15 cellular contexts compared by ENCODE assay signal in genomic region chr7:1078519-1078918, GRCh38. TPM values are rescaled to one million over a fixed set of nuclear protein-coding genes. Genes with fewer than 3 reads are reported as not detected.
DNase-seq lines count a peak whose midpoint lies in the region; ATAC-seq and TF ChIP-seq lines count a peak whose summit lies in the region.
"Had no signal": no experiment of that assay in that cellular context is flagged by ENCODE, and none has a peak within 500 bp of the region (broad histone marks: within the 10 kb centered on the region; RNA-seq: fewer than 3 reads in every experiment).

No MANE protein-coding gene starts in this region.

- H3K79me2 ChIP-seq in PC-3 (ENCODE audit: low read length): no peaks in the 10 kb centered on the region

- H3K36me3 ChIP-seq in BLaER1 treated with 17β-estradiol and CSF1 and Interleukin-3, amounts not matched to agents 10 nM and 100 nM: no peaks in the 10 kb centered on the region
- H3K36me3 ChIP-seq in esophagus squamous epithelium: no peaks in the 10 kb centered on the region
- no peaks in the 10 kb centered on the region for H3K36me3 ChIP-seq in testis (ENCODE audit: low read depth, missing control alignments)
- no peaks in the 10 kb centered on the region for H3K36me3 ChIP-seq in PC-3 (ENCODE audit: low read depth, low read length)

- peaks cover 80% of the 10 kb centered on the region for H3K4me1 Mint-ChIP-seq in nephron progenitor cell
- no peaks in the 10 kb centered on the region for H3K4me1 Mint-ChIP-seq in activated CD4-positive, alpha-beta T cell treated with anti-CD3 and anti-CD28 coated beads for 36 hours
- peaks cover 0 to 2% (median under 1%) of the 10 kb centered on the region in 4 donors for H3K4me1 Mint-ChIP-seq in naive thymus-derived CD8-positive, alpha-beta T cell

- no peaks in the 10 kb centered on the region for H3K36me3 Mint-ChIP-seq in nephron progenitor cell (ENCODE audit: low read depth)
- H3K36me3 Mint-ChIP-seq in activated CD4-positive, alpha-beta T cell treated with anti-CD3 and anti-CD28 coated beads for 36 hours (ENCODE audit: low read depth): no peaks in the 10 kb centered on the region
- H3K36me3 Mint-ChIP-seq in naive thymus-derived CD8-positive, alpha-beta T cell: peaks cover 0 to 2% (median 0%) of the 10 kb centered on the region in 3 donors
- H3K36me3 Mint-ChIP-seq: CD4-positive, alpha-beta memory T cell had no signal

- peaks cover 21 to 88% (median 77%) of the 10 kb centered on the region in 10 experiments for H3K4me1 ChIP-seq in BLaER1 treated with 17β-estradiol and CSF1 and Interleukin-3, amounts not matched to agents 10 nM and 100 nM
- peaks cover 10 to 54% (median 12%) of the 10 kb centered on the region in 3 donors for H3K4me1 ChIP-seq in esophagus squamous epithelium
- peaks cover 22% of the 10 kb centered on the region for H3K4me1 ChIP-seq in testis
- no peaks in the 10 kb centered on the region; the same call in 1 of the 2 replicates for H3K4me1 ChIP-seq in PC-3 (ENCODE audit: insufficient read depth, low read length)

- H3K4me2 ChIP-seq in BLaER1 treated with 17β-estradiol and CSF1 and Interleukin-3, amounts not matched to agents 10 nM and 100 nM: peak overlapping the region; percentile 57 to 89 (median 82); a peak in 19 of 22 replicates
- no peak overlapping the region for H3K4me2 ChIP-seq in PC-3 (ENCODE audit: low read length)

- intact Hi-C loops in esophagus squamous epithelium (cut with DNase I) (no loop called here), testis (cut with DNase I; ENCODE audit: low total_unique reads) (no loop called here), PC-3 (cut with micrococcal nuclease) (no loop called here)
- intact Hi-C loops in activated CD4-positive, alpha-beta T cell treated with anti-CD3 and anti-CD28 coated beads for 36 hours (cut with DNase I, micrococcal nuclease): no loop called here

- H3K9ac ChIP-seq in BLaER1 treated with 17β-estradiol and CSF1 and Interleukin-3, amounts not matched to agents 10 nM and 100 nM: peak overlapping the region in 4 of 11 experiments; percentile 30 to 57 (median 44); a peak in 7 of 22 replicates
- H3K9ac ChIP-seq in PC-3 (ENCODE audit: low read length): no peak overlapping the region
- H3K9ac ChIP-seq: GM23248 had no signal

- BruUV-seq in PC-3 (replicated peaks; lab: Mats Ljungman, UMichigan): no TSS peak

- H2AFZ ChIP-seq in PC-3 (ENCODE audit: low read length): no peak overlapping the region
- H2AFZ ChIP-seq: GM23248 had no signal

- no peaks in the 10 kb centered on the region for H3F3A ChIP-seq in PC-3 (ENCODE audit: low read length, unreplicated experiment)

- H3K9me2 ChIP-seq in PC-3 (replicated peaks; ENCODE audit: low read length): no peaks in the 10 kb centered on the region

- peak overlapping the region; percentile 56 for H3K4me3 Mint-ChIP-seq in nephron progenitor cell
- no peak overlapping the region for H3K4me3 Mint-ChIP-seq in activated CD4-positive, alpha-beta T cell treated with anti-CD3 and anti-CD28 coated beads for 36 hours
- no peak overlapping the region for H3K4me3 Mint-ChIP-seq in naive thymus-derived CD8-positive, alpha-beta T cell
- H3K4me3 Mint-ChIP-seq: CD4-positive, alpha-beta memory T cell had no signal

- H3K27ac ChIP-seq in BLaER1 treated with 17β-estradiol and CSF1 and Interleukin-3, amounts not matched to agents 10 nM and 100 nM: peak overlapping the region in 2 of 11 experiments; percentile 17 to 46; a peak in 1 of 22 replicates
- H3K27ac ChIP-seq in esophagus squamous epithelium (peak overlapping the region in 3 of 4 donors; percentile 23 to 66 (median 30)), testis (peak overlapping the region; percentile 9 to 31), PC-3 (ENCODE audit: low read length) (no peak overlapping the region)
- H3K27ac ChIP-seq: C4-2B, GM23248 had no signal

- H3K9me3 ChIP-seq in BLaER1 treated with 17β-estradiol and CSF1 and Interleukin-3, amounts not matched to agents 10 nM and 100 nM (replicated peaks in 1 of 11): no peaks in the 10 kb centered on the region
- H3K9me3 ChIP-seq in esophagus squamous epithelium (no peaks in the 10 kb centered on the region), testis (no peaks in the 10 kb centered on the region), PC-3 (ENCODE audit: low read length) (no peaks in the 10 kb centered on the region)

- TF ChIP-seq CTCF in esophagus squamous epithelium (IDR thresholded peaks at IDR 0.05) (no peak), nephron progenitor cell (IDR thresholded peaks at IDR 0.05) (no peak), testis (IDR thresholded peaks at IDR 0.05) (no peak), PC-3 (conservative IDR thresholded peaks at IDR 0.05; ENCODE audit: low read depth, low read length) (no peak)

- H3K4me3 ChIP-seq in BLaER1 treated with 17β-estradiol and CSF1 and Interleukin-3, amounts not matched to agents 10 nM and 100 nM: no peak overlapping the region
- H3K4me3 ChIP-seq in esophagus squamous epithelium (no peak overlapping the region), testis (no peak overlapping the region), PC-3 (ENCODE audit: low read length) (no peak overlapping the region)
- H3K4me3 ChIP-seq: GM12878, GM23248 had no signal

- POLR2A ChIA-PET in activated CD4-positive, alpha-beta T cell treated with anti-CD3 and anti-CD28 coated beads for 36 hours (lab: Charles Lee): no interaction called here
- POLR2A ChIA-PET in naive thymus-derived CD8-positive, alpha-beta T cell (lab: Charles Lee): no interaction called here
- POLR2A ChIA-PET in PC-3 (lab: Charles Lee; ENCODE audit: unreplicated experiment): no interaction called here

- peaks cover 0 to 88% (median 24%) of the 10 kb centered on the region in 11 experiments; a peak in 16 of 22 replicates for H4K20me1 ChIP-seq in BLaER1 treated with 17β-estradiol and CSF1 and Interleukin-3, amounts not matched to agents 10 nM and 100 nM
- no peaks in the 10 kb centered on the region for H4K20me1 ChIP-seq in PC-3 (ENCODE audit: low read length)

- H3K27me3 ChIP-seq in BLaER1 treated with 17β-estradiol and CSF1 and Interleukin-3, amounts not matched to agents 10 nM and 100 nM: no peaks in the 10 kb centered on the region
- H3K27me3 ChIP-seq in esophagus squamous epithelium (no peaks in the 10 kb centered on the region), testis (no peaks in the 10 kb centered on the region), PC-3 (ENCODE audit: low read length) (no peaks in the 10 kb centered on the region)

- WGBS in esophagus squamous epithelium, 2 donors: 92% methylated on average over 2 of the region's 11 CpGs; no CpG with 5 or more reads in 1 of the 2 donors
- 98 to 100% methylated on average over 1 to 10 of the region's 11 CpGs for WGBS in testis, 2 donors

- no peaks in the 10 kb centered on the region for H3K9me3 Mint-ChIP-seq in nephron progenitor cell
- H3K9me3 Mint-ChIP-seq in activated CD4-positive, alpha-beta T cell treated with anti-CD3 and anti-CD28 coated beads for 36 hours (ENCODE audit: low read depth): no peaks in the 10 kb centered on the region
- no peaks in the 10 kb centered on the region for H3K9me3 Mint-ChIP-seq in naive thymus-derived CD8-positive, alpha-beta T cell
- H3K9me3 Mint-ChIP-seq: CD4-positive, alpha-beta memory T cell had no signal

- CTCF ChIA-PET in activated CD4-positive, alpha-beta T cell treated with anti-CD3 and anti-CD28 coated beads for 36 hours (lab: Charles Lee): interaction anchor here (2.0 kb wide), 1 partner anchor 13 kb away, joined by 6 read pairs; no protein-coding TSS in a partner anchor
- CTCF ChIA-PET in PC-3 (lab: Charles Lee): no interaction called here

- no peak for TF ChIP-seq POLR2A in esophagus squamous epithelium (IDR thresholded peaks at IDR 0.05)
- TF ChIP-seq POLR2A in testis (IDR thresholded peaks at IDR 0.05): no peak

- DNase-seq in esophagus squamous epithelium (lab: John Stamatoyannopoulos, UW) (no peak), nephron progenitor cell (no peak), testis (no peak), PC-3 (no peak)
- DNase-seq in activated CD4-positive, alpha-beta T cell treated with anti-CD3 and anti-CD28 coated beads for 36 hours: no peak
- no peak for DNase-seq in naive thymus-derived CD8-positive, alpha-beta T cell
- DNase-seq: ACHN; CD4-positive, alpha-beta memory T cell; DMS79; GM23248; H7 had no signal

- peak overlapping the region; percentile 61 for H3K27ac Mint-ChIP-seq in nephron progenitor cell
- no peak overlapping the region for H3K27ac Mint-ChIP-seq in activated CD4-positive, alpha-beta T cell treated with anti-CD3 and anti-CD28 coated beads for 36 hours
- H3K27ac Mint-ChIP-seq in naive thymus-derived CD8-positive, alpha-beta T cell: no peak overlapping the region
- H3K27ac Mint-ChIP-seq: CD4-positive, alpha-beta memory T cell had no signal

- no peak for ATAC-seq in activated CD4-positive, alpha-beta T cell treated with anti-CD3 and anti-CD28 coated beads for 36 hours
- ATAC-seq in naive thymus-derived CD8-positive, alpha-beta T cell: no peak
- ATAC-seq in PC-3 (no peak), HG02884 (IDR thresholded peaks at IDR 0.05; ENCODE audit: unreplicated experiment) (no peak)
- ATAC-seq: GM12878 had no signal

- H3K27me3 Mint-ChIP-seq in nephron progenitor cell (ENCODE audit: low read depth, poor library complexity): no peaks in the 10 kb centered on the region
- no peaks in the 10 kb centered on the region for H3K27me3 Mint-ChIP-seq in activated CD4-positive, alpha-beta T cell treated with anti-CD3 and anti-CD28 coated beads for 36 hours
- H3K27me3 Mint-ChIP-seq in naive thymus-derived CD8-positive, alpha-beta T cell: no peaks in the 10 kb centered on the region
- H3K27me3 Mint-ChIP-seq: CD4-positive, alpha-beta memory T cell had no signal

RNA-seq across cellular contexts. Expression of gene GPER1, which starts 9.4 kb away (rescaled TPM):
- total RNA-seq in esophagus squamous epithelium (1 to 10 TPM in 3 of 4 donors, under 1 TPM in 1; 0.87 to 2.3 (median 1.5) TPM), testis (1 to 10 TPM; 3.2 to 3.4 TPM), PC-3 (2014; rRNA removed) (4.9 and 8.0 TPM in 2 replicates)
- 3.5 TPM for polyA plus RNA-seq in testis (ENCODE audit: insufficient read depth, low read depth, low replicate concordance)
- not detected for total RNA-seq in activated CD4-positive, alpha-beta T cell treated with anti-CD3 and anti-CD28 coated beads for 36 hours
- under 1 TPM in 1 of 2 experiments, not detected in 1; 0.25 TPM for total RNA-seq in naive thymus-derived CD8-positive, alpha-beta T cell
- under 1 TPM in 1 of 3 donors, not detected in 2; 0.11 TPM for polyA plus RNA-seq in naive thymus-derived CD8-positive, alpha-beta T cell
- total RNA-seq: CD4-positive, alpha-beta memory T cell had no signal
- polyA plus RNA-seq: CD4-positive, alpha-beta memory T cell had no signal

RNA-seq across cellular contexts. Expression of gene GPR146, which starts 34.2 kb away (rescaled TPM):
- 10 to 100 TPM in 1 of 4 donors, 1 to 10 TPM in 3; 1.1 to 12.8 (median 3.5) TPM for total RNA-seq in esophagus squamous epithelium
- total RNA-seq in testis: 10 to 100 TPM; 14.2 to 14.4 TPM
- 5.3 TPM for polyA plus RNA-seq in testis (ENCODE audit: insufficient read depth, low read depth, low replicate concordance)
- total RNA-seq in activated CD4-positive, alpha-beta T cell treated with anti-CD3 and anti-CD28 coated beads for 36 hours: 1 to 10 TPM; 4.7 to 5.6 TPM
- total RNA-seq in naive thymus-derived CD8-positive, alpha-beta T cell: 1 to 10 TPM; 7.0 to 9.5 TPM
- 1 to 10 TPM; 1.4 to 3.8 (median 2.5) TPM for polyA plus RNA-seq in naive thymus-derived CD8-positive, alpha-beta T cell
- total RNA-seq in PC-3 (2014; rRNA removed): 2.0 and 2.7 TPM in 2 replicates
